In genomic region chr13:32472194-32472621, GRCh38 we compare ENCODE assay signal across 9 cellular contexts. TPM values are rescaled to one million over a fixed set of nuclear protein-coding genes. Genes with fewer than 3 reads are reported as not detected.
A peak's percentile ranks its signal among the peaks of the same experiment; 100 is the strongest.
DNase-seq lines count a peak whose midpoint lies in the region; ATAC-seq and TF ChIP-seq lines count a peak whose summit lies in the region.
"Had no signal": no experiment of that assay in that cellular context is flagged by ENCODE, and none has a peak within 500 bp of the region (broad histone marks: within the 10 kb centered on the region; RNA-seq: fewer than 3 reads in every experiment).

No MANE protein-coding gene starts in this region.

- POLR2A ChIA-PET in activated CD8-positive, alpha-beta T cell treated with anti-CD3 and anti-CD28 coated beads for 36 hours (lab: Charles Lee) = no interaction called here
- POLR2A ChIA-PET in activated CD8-positive, alpha-beta T cell treated with anti-CD3 and anti-CD28 coated beads, Interleukin-2, amount 10 ng/mL, durations not matched to agents 7 days and 5 days (lab: Charles Lee) = no interaction called here
- POLR2A ChIA-PET in OCI-LY7 (lab: Charles Lee) = no interaction called here
- POLR2A ChIA-PET in CD8-positive, alpha-beta T cell (lab: Charles Lee) = interaction anchor here (0.5 kb wide), 1 partner anchor 12 kb away, joined by 3 read pairs; no protein-coding TSS in a partner anchor

- H3K4me3 ChIP-seq in brain microvascular endothelial cell (ENCODE audit: low read depth, low read length) (no peak overlapping the region), thymus (ENCODE audit: low read length) (no peak overlapping the region), mucosa of descending colon (no peak overlapping the region), OCI-LY7 (ENCODE audit: low read depth, low read length, poor library complexity, severe bottlenecking) (no peak overlapping the region)
- H3K4me3 ChIP-seq in CD8-positive, alpha-beta T cell (ENCODE audit: low read depth, low read length) = no peak overlapping the region

- ATAC-seq in activated CD8-positive, alpha-beta T cell treated with anti-CD3 and anti-CD28 coated beads for 36 hours = no peak
- no peak for ATAC-seq in activated CD8-positive, alpha-beta T cell treated with anti-CD3 and anti-CD28 coated beads, Interleukin-2, amount 10 ng/mL, durations not matched to agents 7 days and 5 days
- ATAC-seq in HG02943 (IDR thresholded peaks at IDR 0.05; ENCODE audit: low read depth, unreplicated experiment) (peak; percentile 82), mucosa of descending colon (no peak)
- ATAC-seq in CD8-positive, alpha-beta T cell = no peak

- no peaks in the 10 kb centered on the region for H4K20me1 ChIP-seq in OCI-LY7 (ENCODE audit: insufficient read depth, low read length)

- H3K27me3 ChIP-seq in brain microvascular endothelial cell (replicated peaks) (no peaks in the 10 kb centered on the region), thymus (ENCODE audit: control insufficient read depth, insufficient read depth) (no peaks in the 10 kb centered on the region)
- no peaks in the 10 kb centered on the region for H3K27me3 ChIP-seq in CD8-positive, alpha-beta T cell (ENCODE audit: insufficient read depth, low read length)

- CTCF ChIA-PET in activated CD8-positive, alpha-beta T cell treated with anti-CD3 and anti-CD28 coated beads for 36 hours (lab: Charles Lee) = no interaction called here
- CTCF ChIA-PET in activated CD8-positive, alpha-beta T cell treated with anti-CD3 and anti-CD28 coated beads, Interleukin-2, amount 10 ng/mL, durations not matched to agents 7 days and 5 days (lab: Charles Lee) = interaction anchor here (1.6 kb wide), 1 partner anchor 109 kb away, joined by 3 read pairs; no protein-coding TSS in a partner anchor
- CTCF ChIA-PET in OCI-LY7 (lab: Charles Lee; ENCODE audit: unreplicated experiment) = no interaction called here
- CTCF ChIA-PET in CD8-positive, alpha-beta T cell (lab: Charles Lee) = no interaction called here

- WGBS in thymus = 50% methylated on average over 3 of the region's 3 CpGs

- H3K27ac Mint-ChIP-seq in activated CD8-positive, alpha-beta T cell treated with anti-CD3 and anti-CD28 coated beads for 36 hours = peak overlapping the region; percentile 42
- no peak overlapping the region for H3K27ac Mint-ChIP-seq in activated CD8-positive, alpha-beta T cell treated with anti-CD3 and anti-CD28 coated beads, Interleukin-2, amount 10 ng/mL, durations not matched to agents 7 days and 5 days
- H3K27ac Mint-ChIP-seq in CD8-positive, alpha-beta T cell = no peak overlapping the region
- H3K27ac Mint-ChIP-seq: B cell had no signal

- no peaks in the 10 kb centered on the region for H3K9me2 ChIP-seq in OCI-LY7 (ENCODE audit: insufficient read depth, low read length)

- H3K36me3 ChIP-seq in brain microvascular endothelial cell (replicated peaks) (no peaks in the 10 kb centered on the region), thymus (ENCODE audit: control insufficient read depth, insufficient read depth) (peaks cover 4% of the 10 kb centered on the region), mucosa of descending colon (ENCODE audit: low read depth) (no peaks in the 10 kb centered on the region), OCI-LY7 (ENCODE audit: insufficient read depth, low read length) (no peaks in the 10 kb centered on the region)
- H3K36me3 ChIP-seq in CD8-positive, alpha-beta T cell (ENCODE audit: insufficient read depth, low read length) = no peaks in the 10 kb centered on the region

- no peaks in the 10 kb centered on the region for H3K36me3 Mint-ChIP-seq in activated CD8-positive, alpha-beta T cell treated with anti-CD3 and anti-CD28 coated beads for 36 hours (ENCODE audit: low read depth)
- H3K36me3 Mint-ChIP-seq in activated CD8-positive, alpha-beta T cell treated with anti-CD3 and anti-CD28 coated beads, Interleukin-2, amount 10 ng/mL, durations not matched to agents 7 days and 5 days (ENCODE audit: low read depth) = no peaks in the 10 kb centered on the region
- peaks cover 5% of the 10 kb centered on the region for H3K36me3 Mint-ChIP-seq in CD8-positive, alpha-beta T cell

- no peak overlapping the region for H2AFZ ChIP-seq in OCI-LY7 (ENCODE audit: low read length)

- no TSS peak for BruUV-seq in OCI-LY7 (replicated peaks; lab: Mats Ljungman, UMichigan)

- in situ Hi-C loops in brain microvascular endothelial cell (cut with HindIII; ENCODE audit: low pct_ligation_motif_present, low sequenced_read_pairs) = no loop called here

- no peak for DNase-seq in activated CD8-positive, alpha-beta T cell treated with anti-CD3 and anti-CD28 coated beads for 36 hours
- no peak for DNase-seq in activated CD8-positive, alpha-beta T cell treated with anti-CD3 and anti-CD28 coated beads, Interleukin-2, amount 10 ng/mL, durations not matched to agents 7 days and 5 days
- DNase-seq in brain microvascular endothelial cell = no peak
- DNase-seq in mucosa of descending colon = no peak
- DNase-seq in OCI-LY7 (ENCODE audit: low spot score) = no peak
- no peak for DNase-seq in CD8-positive, alpha-beta T cell

- H3K4me3 Mint-ChIP-seq in activated CD8-positive, alpha-beta T cell treated with anti-CD3 and anti-CD28 coated beads for 36 hours = no peak overlapping the region
- H3K4me3 Mint-ChIP-seq in activated CD8-positive, alpha-beta T cell treated with anti-CD3 and anti-CD28 coated beads, Interleukin-2, amount 10 ng/mL, durations not matched to agents 7 days and 5 days = no peak overlapping the region
- H3K4me3 Mint-ChIP-seq in CD8-positive, alpha-beta T cell = no peak overlapping the region
- H3K4me3 Mint-ChIP-seq: B cell had no signal

- no peak overlapping the region for H3K4me2 ChIP-seq in OCI-LY7 (ENCODE audit: low read length)

- intact Hi-C loops in activated CD8-positive, alpha-beta T cell treated with anti-CD3 and anti-CD28 coated beads for 36 hours (cut with micrococcal nuclease) = no loop called here
- intact Hi-C loops in mucosa of descending colon (cut with DNase I, micrococcal nuclease) = no loop called here
- intact Hi-C loops in OCI-LY7 (cut with micrococcal nuclease; ENCODE audit: unreplicated experiment) = no loop called here
- intact Hi-C loops in CD8-positive, alpha-beta T cell (cut with DNase I, micrococcal nuclease) = no loop called here

- H3K79me2 ChIP-seq in OCI-LY7 (ENCODE audit: insufficient read depth, low read depth, low read length) = no peaks in the 10 kb centered on the region

- no peak for TF ChIP-seq CTCF in activated CD8-positive, alpha-beta T cell treated with anti-CD3 and anti-CD28 coated beads for 36 hours (IDR thresholded peaks at IDR 0.05)
- TF ChIP-seq CTCF in brain microvascular endothelial cell (IDR thresholded peaks at IDR 0.05; ENCODE audit: low read depth, low read length, missing control alignments) (no peak), mucosa of descending colon (IDR thresholded peaks at IDR 0.05) (no peak), OCI-LY7 (conservative IDR thresholded peaks at IDR 0.05; ENCODE audit: low read length) (no peak)
- no peak for TF ChIP-seq CTCF in CD8-positive, alpha-beta T cell (IDR thresholded peaks at IDR 0.05)

- peak overlapping the region; percentile 60 for H3K27ac ChIP-seq in brain microvascular endothelial cell
- peak overlapping the region; percentile 61 for H3K27ac ChIP-seq in thymus (ENCODE audit: low read depth)
- no peak overlapping the region for H3K27ac ChIP-seq in OCI-LY7 (ENCODE audit: low read depth, low read length, poor library complexity, severe bottlenecking)
- no peak overlapping the region for H3K27ac ChIP-seq in CD8-positive, alpha-beta T cell (ENCODE audit: low read depth, low read length)

- H3K4me1 ChIP-seq in thymus (ENCODE audit: control insufficient read depth, insufficient read depth, low read length) (no peaks in the 10 kb centered on the region), mucosa of descending colon (ENCODE audit: low read depth) (no peaks in the 10 kb centered on the region), OCI-LY7 (ENCODE audit: insufficient read depth, low read length, poor library complexity, severe bottlenecking) (no peaks in the 10 kb centered on the region)
- no peaks in the 10 kb centered on the region for H3K4me1 ChIP-seq in CD8-positive, alpha-beta T cell (ENCODE audit: insufficient read depth, low read length)

- peaks cover 9% of the 10 kb centered on the region for H3K4me1 Mint-ChIP-seq in activated CD8-positive, alpha-beta T cell treated with anti-CD3 and anti-CD28 coated beads for 36 hours (ENCODE audit: low read depth)
- H3K4me1 Mint-ChIP-seq in activated CD8-positive, alpha-beta T cell treated with anti-CD3 and anti-CD28 coated beads, Interleukin-2, amount 10 ng/mL, durations not matched to agents 7 days and 5 days (ENCODE audit: low read depth) = no peaks in the 10 kb centered on the region
- no peaks in the 10 kb centered on the region for H3K4me1 Mint-ChIP-seq in CD8-positive, alpha-beta T cell (ENCODE audit: low read depth)
- H3K4me1 Mint-ChIP-seq: B cell had no signal

- H3K9me3 ChIP-seq in thymus (ENCODE audit: control insufficient read depth) (no peaks in the 10 kb centered on the region), mucosa of descending colon (no peaks in the 10 kb centered on the region), OCI-LY7 (ENCODE audit: low read length) (no peaks in the 10 kb centered on the region)
- no peaks in the 10 kb centered on the region for H3K9me3 ChIP-seq in CD8-positive, alpha-beta T cell (ENCODE audit: low read length)

- no peaks in the 10 kb centered on the region for H3K27me3 Mint-ChIP-seq in activated CD8-positive, alpha-beta T cell treated with anti-CD3 and anti-CD28 coated beads for 36 hours
- H3K27me3 Mint-ChIP-seq in activated CD8-positive, alpha-beta T cell treated with anti-CD3 and anti-CD28 coated beads, Interleukin-2, amount 10 ng/mL, durations not matched to agents 7 days and 5 days (ENCODE audit: low read depth) = no peaks in the 10 kb centered on the region
- no peaks in the 10 kb centered on the region for H3K27me3 Mint-ChIP-seq in CD8-positive, alpha-beta T cell (ENCODE audit: low read depth)
- H3K27me3 Mint-ChIP-seq: B cell had no signal

- no peaks in the 10 kb centered on the region for H3K9me3 Mint-ChIP-seq in activated CD8-positive, alpha-beta T cell treated with anti-CD3 and anti-CD28 coated beads for 36 hours
- no peaks in the 10 kb centered on the region for H3K9me3 Mint-ChIP-seq in activated CD8-positive, alpha-beta T cell treated with anti-CD3 and anti-CD28 coated beads, Interleukin-2, amount 10 ng/mL, durations not matched to agents 7 days and 5 days (ENCODE audit: insufficient read depth)
- H3K9me3 Mint-ChIP-seq in CD8-positive, alpha-beta T cell = no peaks in the 10 kb centered on the region

RNA-seq across cellular contexts. Expression of gene N4BP2L1, which starts 44.3 kb away (rescaled TPM):
- 10 to 100 TPM; 26.2 to 32.2 TPM for total RNA-seq in activated CD8-positive, alpha-beta T cell treated with anti-CD3 and anti-CD28 coated beads for 36 hours
- total RNA-seq in activated CD8-positive, alpha-beta T cell treated with anti-CD3 and anti-CD28 coated beads, Interleukin-2, amount 10 ng/mL, durations not matched to agents 7 days and 5 days = 10 to 100 TPM; 27.7 to 27.8 TPM
- polyA plus RNA-seq in thymus = 75.7 TPM
- total RNA-seq in mucosa of descending colon (10 to 100 TPM in 2 of 3 donors, 1 to 10 TPM in 1; 8.5 to 14.1 (median 11.6) TPM), OCI-LY7 (2022) (7.9 and 13.5 TPM in 2 replicates)
- total RNA-seq in OCI-LY7 (2014; rRNA removed; shearing (Covaris generic)) = 12.8 and 14.6 TPM in 2 replicates
- total RNA-seq in CD8-positive, alpha-beta T cell = 10 to 100 TPM; 53.2 to 54.1 TPM

Comparison
In these comparisons a context has a peak if more than half of its experiments do, and no peak if none do; other contexts are left out.
1. H3K27ac ChIP-seq: peak in brain microvascular endothelial cell (single experiment) and thymus (single experiment); none in OCI-LY7 (single experiment) and CD8-positive, alpha-beta T cell (single experiment).